Comparison of ENCODE assay signal across 1 cellular context in the genomic region with DNA sequence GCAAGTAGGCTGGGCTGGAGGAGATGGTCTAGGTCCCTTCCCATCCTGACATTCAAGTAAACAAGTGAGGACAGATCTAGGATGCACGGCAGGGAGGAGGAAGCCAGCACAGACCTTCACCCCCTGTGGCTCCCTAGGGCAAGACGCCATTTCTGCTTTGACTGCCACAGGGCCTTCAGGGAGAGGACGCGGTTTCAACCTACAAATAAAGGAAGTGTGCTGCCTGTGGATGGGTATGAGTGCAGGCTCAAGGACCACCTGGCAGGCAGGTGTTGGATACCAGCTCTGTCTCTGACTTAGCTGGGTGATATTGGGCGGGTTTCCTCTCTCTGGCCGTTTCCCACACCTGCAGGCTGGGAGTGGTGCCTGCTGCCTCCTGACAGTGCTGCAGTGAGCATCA.
TF ChIP-seq lines count a peak whose summit lies in the region.

No MANE protein-coding gene starts in this region.

TF ChIP-seq in GM12878, 131 proteins besides CTCF, POLR2A, EP300 and RAD21 (continued from another document):
- TF ChIP-seq, protein P1, sequence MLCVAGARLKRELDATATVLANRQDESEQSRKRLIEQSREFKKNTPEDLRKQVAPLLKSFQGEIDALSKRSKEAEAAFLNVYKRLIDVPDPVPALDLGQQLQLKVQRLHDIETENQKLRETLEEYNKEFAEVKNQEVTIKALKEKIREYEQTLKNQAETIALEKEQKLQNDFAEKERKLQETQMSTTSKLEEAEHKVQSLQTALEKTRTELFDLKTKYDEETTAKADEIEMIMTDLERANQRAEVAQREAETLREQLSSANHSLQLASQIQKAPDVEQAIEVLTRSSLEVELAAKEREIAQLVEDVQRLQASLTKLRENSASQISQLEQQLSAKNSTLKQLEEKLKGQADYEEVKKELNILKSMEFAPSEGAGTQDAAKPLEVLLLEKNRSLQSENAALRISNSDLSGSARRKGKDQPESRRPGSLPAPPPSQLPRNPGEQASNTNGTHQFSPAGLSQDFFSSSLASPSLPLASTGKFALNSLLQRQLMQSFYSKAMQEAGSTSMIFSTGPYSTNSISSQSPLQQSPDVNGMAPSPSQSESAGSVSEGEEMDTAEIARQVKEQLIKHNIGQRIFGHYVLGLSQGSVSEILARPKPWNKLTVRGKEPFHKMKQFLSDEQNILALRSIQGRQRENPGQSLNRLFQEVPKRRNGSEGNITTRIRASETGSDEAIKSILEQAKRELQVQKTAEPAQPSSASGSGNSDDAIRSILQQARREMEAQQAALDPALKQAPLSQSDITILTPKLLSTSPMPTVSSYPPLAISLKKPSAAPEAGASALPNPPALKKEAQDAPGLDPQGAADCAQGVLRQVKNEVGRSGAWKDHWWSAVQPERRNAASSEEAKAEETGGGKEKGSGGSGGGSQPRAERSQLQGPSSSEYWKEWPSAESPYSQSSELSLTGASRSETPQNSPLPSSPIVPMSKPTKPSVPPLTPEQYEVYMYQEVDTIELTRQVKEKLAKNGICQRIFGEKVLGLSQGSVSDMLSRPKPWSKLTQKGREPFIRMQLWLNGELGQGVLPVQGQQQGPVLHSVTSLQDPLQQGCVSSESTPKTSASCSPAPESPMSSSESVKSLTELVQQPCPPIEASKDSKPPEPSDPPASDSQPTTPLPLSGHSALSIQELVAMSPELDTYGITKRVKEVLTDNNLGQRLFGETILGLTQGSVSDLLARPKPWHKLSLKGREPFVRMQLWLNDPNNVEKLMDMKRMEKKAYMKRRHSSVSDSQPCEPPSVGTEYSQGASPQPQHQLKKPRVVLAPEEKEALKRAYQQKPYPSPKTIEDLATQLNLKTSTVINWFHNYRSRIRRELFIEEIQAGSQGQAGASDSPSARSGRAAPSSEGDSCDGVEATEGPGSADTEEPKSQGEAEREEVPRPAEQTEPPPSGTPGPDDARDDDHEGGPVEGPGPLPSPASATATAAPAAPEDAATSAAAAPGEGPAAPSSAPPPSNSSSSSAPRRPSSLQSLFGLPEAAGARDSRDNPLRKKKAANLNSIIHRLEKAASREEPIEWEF (IDR thresholded peaks at IDR 0.05; ENCODE audit: insufficient replicate concordance, low read depth, low read length) = no peak
- no peak for TF ChIP-seq MAX (IDR thresholded peaks at IDR 0.05; ENCODE audit: low read depth, low read length)
- TF ChIP-seq POLR2AphosphoS5 (IDR thresholded peaks at IDR 0.05; ENCODE audit: low read length) = no peak
- peak; percentile 69; the same call in 1 of the 2 replicates for TF ChIP-seq SPI1 (IDR thresholded peaks at IDR 0.05; ENCODE audit: borderline replicate concordance, insufficient read depth, low read depth, low read length)
- no peak for TF ChIP-seq FOXM1 (IDR thresholded peaks at IDR 0.05; ENCODE audit: low read depth, low read length)
- TF ChIP-seq BCL11A (IDR thresholded peaks at IDR 0.05; ENCODE audit: low read depth, low read length) = no peak
- TF ChIP-seq CREM (IDR thresholded peaks at IDR 0.05; ENCODE audit: low read depth) = no peak
- no peak for TF ChIP-seq HCFC1 (IDR thresholded peaks at IDR 0.05; ENCODE audit: low read length)
- TF ChIP-seq RUNX3 (IDR thresholded peaks at IDR 0.05; ENCODE audit: low read length) = peak; percentile 43
- peak; percentile 75; the same call in 1 of the 2 replicates for TF ChIP-seq TCF12 (IDR thresholded peaks at IDR 0.05; ENCODE audit: low read depth, low read length)
- TF ChIP-seq NFXL1 (IDR thresholded peaks at IDR 0.05; ENCODE audit: borderline replicate concordance) = no peak
- no peak for TF ChIP-seq TAF1 (IDR thresholded peaks at IDR 0.05; ENCODE audit: borderline replicate concordance, low read depth, low read length)
